ENCODE assay signal across 1 cellular context in genomic region chr11:107018902-107019493, GRCh38.
A peak's percentile ranks its signal among the peaks of the same experiment; 100 is the strongest.
TF ChIP-seq lines count a peak whose summit lies in the region.

No MANE protein-coding gene starts in this region.

TF ChIP-seq in GM23338, 12 proteins besides CTCF, POLR2A, EP300 and RAD21 (continued from another document):
- peak; percentile 93 for TF ChIP-seq REST (IDR thresholded peaks at IDR 0.05; ENCODE audit: unreplicated experiment)
- peak; percentile 68 for TF ChIP-seq CREB1 (CRISPR knock-in tag; IDR thresholded peaks at IDR 0.05; ENCODE audit: low read depth)
- TF ChIP-seq POLR2AphosphoS5 (IDR thresholded peaks at IDR 0.05; ENCODE audit: low read depth): no peak
- no peak for TF ChIP-seq ETS1 (IDR thresholded peaks at IDR 0.05)
- 0 out of 2 replicates have a peak, but pooled peaks have one; percentile 47 for TF ChIP-seq ZNF331 (CRISPR knock-in tag; IDR thresholded peaks at IDR 0.05; ENCODE audit: low read depth)
- TF ChIP-seq STAT1 (IDR thresholded peaks at IDR 0.05; ENCODE audit: unreplicated experiment): no peak
- TF ChIP-seq EZH2 (IDR thresholded peaks at IDR 0.05; ENCODE audit: low read depth, unreplicated experiment): no peak
- no peak for TF ChIP-seq JUNB (IDR thresholded peaks at IDR 0.05; ENCODE audit: unreplicated experiment)
- no peak for TF ChIP-seq EZH2phosphoT487 (IDR thresholded peaks at IDR 0.05; ENCODE audit: unreplicated experiment)
- no peak for TF ChIP-seq NANOG (IDR thresholded peaks at IDR 0.05; ENCODE audit: borderline replicate concordance)
- TF ChIP-seq ZNF462 (CRISPR knock-in tag; IDR thresholded peaks at IDR 0.05): peak; percentile 81; the same call in 1 of the 2 replicates
